ENCODE assay signal across 8 cellular contexts in genomic region chr16:66516172-66516807, GRCh38. TPM values are rescaled to one million over a fixed set of nuclear protein-coding genes. Genes with fewer than 3 reads are reported as not detected.
DNase-seq lines count a peak whose midpoint lies in the region; ATAC-seq, FAIRE-seq and TF ChIP-seq lines count a peak whose summit lies in the region.

No MANE protein-coding gene starts in this region.

- H4K20me1 ChIP-seq in neural progenitor cell (ENCODE audit: low read depth): no peaks in the 10 kb centered on the region

- WGBS in pancreas, 2 donors: 24 to 27% methylated on average over 13 of the region's 13 CpGs

- no peaks in the 10 kb centered on the region for H3K79me2 ChIP-seq in neural progenitor cell (ENCODE audit: low read depth)

- peak; percentile 20 for ATAC-seq in GM19043 (IDR thresholded peaks at IDR 0.05; ENCODE audit: low read depth, unreplicated experiment)
- ATAC-seq in HG03565 (IDR thresholded peaks at IDR 0.05; ENCODE audit: unreplicated experiment): peak; percentile 2
- peak; percentile 62 to 73 (median 66) for ATAC-seq in pancreas

- H2AFZ ChIP-seq in neural progenitor cell (replicated peaks): no peak overlapping the region

- H3K9me3 ChIP-seq in pancreas (no peaks in the 10 kb centered on the region), neural progenitor cell (ENCODE audit: low read depth) (no peaks in the 10 kb centered on the region)

- H3K36me3 Mint-ChIP-seq in MCF 10A (ENCODE audit: insufficient read depth, unreplicated experiment) (peaks cover 35% of the 10 kb centered on the region), neural progenitor cell (peaks cover 20% of the 10 kb centered on the region)

- H3K4me1 Mint-ChIP-seq in MCF 10A (ENCODE audit: insufficient read depth, unreplicated experiment) (peaks cover 47% of the 10 kb centered on the region), neural progenitor cell (peaks cover 40% of the 10 kb centered on the region)

- CTCF ChIA-PET in MCF 10A (lab: Yijun Ruan, JAX): interaction anchor here (0.9 to 1.7 kb wide), 2 partner anchors 36 to 108 kb away, joined by 3 to 4 read pairs; no protein-coding TSS in a partner anchor

- FAIRE-seq in pancreas (lab: Jason Lieb, UNC): no peak

- no peaks in the 10 kb centered on the region for H3K27me3 Mint-ChIP-seq in MCF 10A (ENCODE audit: insufficient read depth, unreplicated experiment)
- peaks cover 5% of the 10 kb centered on the region for H3K27me3 Mint-ChIP-seq in neural progenitor cell (ENCODE audit: insufficient read depth, low read depth)

- H3K27me3 ChIP-seq in pancreas: no peaks in the 10 kb centered on the region
- H3K27me3 ChIP-seq in neural progenitor cell: no peaks in the 10 kb centered on the region

- BruUV-seq in MCF 10A (replicated peaks; lab: Mats Ljungman, UMichigan): no TSS peak

- H3K4me2 ChIP-seq in neural progenitor cell: no peak overlapping the region

- H3K4me3 Mint-ChIP-seq in MCF 10A (ENCODE audit: unreplicated experiment) (peak overlapping the region; percentile 67), neural progenitor cell (no peak overlapping the region)

- H3K27ac Mint-ChIP-seq in MCF 10A (ENCODE audit: low read depth, unreplicated experiment): peak overlapping the region; percentile 98
- no peak overlapping the region for H3K27ac Mint-ChIP-seq in neural progenitor cell

- H3K9me3 Mint-ChIP-seq in MCF 10A (ENCODE audit: unreplicated experiment) (no peaks in the 10 kb centered on the region), neural progenitor cell (peaks cover 2% of the 10 kb centered on the region)

- peaks cover 31 to 47% (median 35%) of the 10 kb centered on the region in 3 donors for H3K4me1 ChIP-seq in pancreas
- H3K4me1 ChIP-seq in neural progenitor cell: peaks cover 25% of the 10 kb centered on the region

- H3K27ac ChIP-seq in pancreas: peak overlapping the region; percentile 78 to 99 (median 98)
- no peak overlapping the region for H3K27ac ChIP-seq in neural progenitor cell

- DNase-seq in MCF 10A (ENCODE audit: unreplicated experiment) (no peak), pancreas (no peak), midbrain (lab: John Stamatoyannopoulos, UW) (no peak), NCI-H82 (lab: John Stamatoyannopoulos, UW) (no peak), neural progenitor cell (ENCODE audit: low spot score) (no peak), HPDE6-E6E7 (ENCODE audit: extremely low spot score) (no peak)

- no peak overlapping the region for H3K9ac ChIP-seq in neural progenitor cell

- peaks cover 15% of the 10 kb centered on the region for H3F3A ChIP-seq in neural progenitor cell (ENCODE audit: low read depth)

- intact Hi-C loops in MCF 10A (cut with micrococcal nuclease) (loop anchor here (2.0 to 5.0 kb wide), 2 partner anchors 39 to 107 kb away; no protein-coding TSS in a partner anchor), pancreas (cut with DNase I) (no loop called here)

- TF ChIP-seq CTCF in MCF 10A (IDR thresholded peaks at IDR 0.05; ENCODE audit: unreplicated experiment) (no peak), pancreas (IDR thresholded peaks at IDR 0.05) (no peak), neural progenitor cell (IDR thresholded peaks at IDR 0.05) (no peak)

- H3K36me3 ChIP-seq in pancreas (peaks cover 0 to 4% (median 0%) of the 10 kb centered on the region in 3 donors), neural progenitor cell (no peaks in the 10 kb centered on the region)

- H3K4me3 ChIP-seq in pancreas (no peak overlapping the region), neural progenitor cell (no peak overlapping the region)

- POLR2A ChIA-PET in MCF 10A (lab: Yijun Ruan, JAX): interaction anchor here (0.9 kb wide), 1 partner anchor 14 kb away, joined by 3 read pairs; no protein-coding TSS in a partner anchor

RNA-seq across cellular contexts. Expression of gene TK2, which starts 33.6 kb away (rescaled TPM):
- total RNA-seq in MCF 10A (2022): 31.2 and 38.2 TPM in 2 replicates
- 10 to 100 TPM; 16.7 to 22.9 (median 21.6) TPM for total RNA-seq in pancreas
- 10 to 100 TPM; 13.9 to 17.4 TPM for polyA plus RNA-seq in pancreas
- total RNA-seq in neural progenitor cell (ENCODE audit: low replicate concordance): 7.1 and 7.3 TPM in 2 replicates

RNA-seq across cellular contexts. Expression of gene CKLF, which starts 36.1 kb away (rescaled TPM):
- total RNA-seq in MCF 10A (2022): 41.3 and 57.8 TPM in 2 replicates
- 10 to 100 TPM in 3 of 6 donors, 1 to 10 TPM in 3; 5.9 to 26.1 (median 8.3) TPM for total RNA-seq in pancreas
- 10 to 100 TPM; 11.9 to 24.9 TPM for polyA plus RNA-seq in pancreas
- total RNA-seq in neural progenitor cell (ENCODE audit: low replicate concordance): 33.3 and 38.6 TPM in 2 replicates

RNA-seq across cellular contexts. Expression of gene CMTM1, which starts 49.9 kb away (rescaled TPM):
- total RNA-seq in MCF 10A (2022) (2.1 and 4.8 TPM in 2 replicates), pancreas (1 to 10 TPM in 3 of 6 donors, under 1 TPM in 3; 0.65 to 3.9 (median 1.5) TPM), neural progenitor cell (ENCODE audit: low replicate concordance) (2.9 TPM in 1 of 2 replicates, not detected in the other)
- under 1 TPM; 0.28 to 0.46 TPM for polyA plus RNA-seq in pancreas

Comparison
In these comparisons a context has a peak if more than half of its experiments do, and no peak if none do; other contexts are left out.
1. ATAC-seq: peak in every context shown above with its lines; median percentile 66 in pancreas; 20 in GM19043; 2 in HG03565.